In genomic region chr5:151447174-151448037, GRCh38 we compare ENCODE assay signal across 8 cellular contexts. TPM values are rescaled to one million over a fixed set of nuclear protein-coding genes. Genes with fewer than 3 reads are reported as not detected.
A peak's percentile ranks its signal among the peaks of the same experiment; 100 is the strongest.
DNase-seq lines count a peak whose midpoint lies in the region.

Gene SLC36A1 (plus strand): TSS chr5:151447603. CDS start chr5:151458793, 11,190 bp downstream.

- peaks cover 20% of the 10 kb centered on the region for H3K4me1 ChIP-seq in HAP-1
- H3K4me1 ChIP-seq in neuron (ENCODE audit: insufficient read depth, low read length), result peaks cover 16% of the 10 kb centered on the region
- H3K4me1 ChIP-seq in subcutaneous abdominal adipose tissue (ENCODE audit: control insufficient read depth in 5 of 5, insufficient read depth in 5 of 5, low read length in 5 of 5), result peaks cover 4 to 26% (median 13%) of the 10 kb centered on the region in 5 donors

- H3K27ac ChIP-seq in subcutaneous abdominal adipose tissue (ENCODE audit: low read depth, low read length), result peak within 1 kb of the TSS; percentile 67

- H3K9me3 ChIP-seq in HAP-1, result no peaks in the 10 kb centered on the region
- no peaks in the 10 kb centered on the region for H3K9me3 ChIP-seq in MG63
- H3K9me3 ChIP-seq in neuron (ENCODE audit: low read length), result no peaks in the 10 kb centered on the region
- no peaks in the 10 kb centered on the region for H3K9me3 ChIP-seq in subcutaneous abdominal adipose tissue (ENCODE audit: control insufficient read depth in 5 of 5, low read length in 5 of 5)

- H3K27me3 ChIP-seq in HAP-1 (ENCODE audit: low read depth), result peaks cover 4% of the 10 kb centered on the region
- peaks cover 15% of the 10 kb centered on the region; the same call in 1 of the 2 replicates for H3K27me3 ChIP-seq in MG63
- H3K27me3 ChIP-seq in neuron (ENCODE audit: insufficient read depth, low read length), result no peaks in the 10 kb centered on the region
- no peaks in the 10 kb centered on the region for H3K27me3 ChIP-seq in subcutaneous abdominal adipose tissue (ENCODE audit: control insufficient read depth in 5 of 5, insufficient read depth in 4 of 5, low read length in 5 of 5)

- peak; percentile 95 for DNase-seq in GM03348 (ENCODE audit: low spot score)
- peak; percentile 94 to 96 for DNase-seq in HAP-1 (ENCODE audit: low spot score in 2 of 2)
- peak; percentile 93 for DNase-seq in MG63
- DNase-seq in SHP77 treated with DMSO at 0.1 percent for 48 hours (lab: John Stamatoyannopoulos, UW), result peak; percentile 73
- DNase-seq in activated gamma-delta T cell treated with anti-CD3 and anti-CD28 coated beads, Interleukin-2, amount 50 U/mL, for 16 hours (ENCODE audit: low read depth), result peak; percentile 92
- peak; percentile 84 for DNase-seq in foreskin melanocyte

- H3K4me3 ChIP-seq in HAP-1, result peak within 1 kb of the TSS; percentile 80
- peak within 1 kb of the TSS; percentile 64 for H3K4me3 ChIP-seq in MG63
- peak within 1 kb of the TSS; percentile 75 for H3K4me3 ChIP-seq in neuron (ENCODE audit: low read length)
- H3K4me3 ChIP-seq in subcutaneous abdominal adipose tissue (ENCODE audit: low read depth in 1 of 5, low read length in 5 of 5), result peak within 1 kb of the TSS; percentile 69 to 97 (median 94)

- H3K9ac ChIP-seq in subcutaneous abdominal adipose tissue (ENCODE audit: low read length in 5 of 5), result peak within 1 kb of the TSS; percentile 44 to 89 (median 66)

- H2AFZ ChIP-seq in neuron (ENCODE audit: low read depth, low read length), result peak within 1 kb of the TSS; percentile 78

- H3K36me3 ChIP-seq in HAP-1 (replicated peaks) (no peaks in the 10 kb centered on the region), MG63 (no peaks in the 10 kb centered on the region), neuron (ENCODE audit: insufficient read depth, low read length) (no peaks in the 10 kb centered on the region), subcutaneous abdominal adipose tissue (ENCODE audit: control insufficient read depth in 5 of 5, insufficient read depth in 5 of 5, low read length in 5 of 5) (no peaks in the 10 kb centered on the region)

- in situ Hi-C loops in HAP-1 (cut with MboI; ENCODE audit: low sequenced_read_pairs), result loop anchor here (5.0 kb wide), 1 partner anchor 205 kb away; no protein-coding TSS in a partner anchor

RNA-seq across cellular contexts. Expression of gene SLC36A1, which starts in this region (rescaled TPM):
- total RNA-seq in MG63 (2014; rRNA removed; shearing (Covaris generic); ENCODE audit: low replicate concordance), result 2.9 and 5.8 TPM in 2 replicates

Comparison
In these comparisons a context has a peak if more than half of its experiments do, and no peak if none do; other contexts are left out.
1. Peak in every context shown above with its lines: DNase-seq, H3K4me3 ChIP-seq and H3K27ac ChIP-seq.